Comparison of ENCODE assay signal across 28 cellular contexts in genomic region chr2:47566207-47566858, GRCh38. TPM values are rescaled to one million over a fixed set of nuclear protein-coding genes. Genes with fewer than 3 reads are reported as not detected.
"Had no signal": no experiment of that assay in that cellular context is flagged by ENCODE, and none has a peak within 500 bp of the region (broad histone marks: within the 10 kb centered on the region; RNA-seq: fewer than 3 reads in every experiment).

No MANE protein-coding gene starts in this region.

- H3K36me3 ChIP-seq: ascending aorta had no signal

- H3K9me3 ChIP-seq: ascending aorta, body of pancreas had no signal

- H3K36me3 Mint-ChIP-seq: activated CD8-positive, alpha-beta memory T cell treated with anti-CD3 and anti-CD28 coated beads, Interleukin-2, amount 10 ng/mL, durations not matched to agents 7 days and 5 days; WTC11 had no signal

- H3K4me3 ChIP-seq: ascending aorta, body of pancreas, PC-9 had no signal

- H3K4me3 Mint-ChIP-seq: activated CD4-positive, alpha-beta T cell treated with anti-CD3 and anti-CD28 coated beads, Interleukin-2, amount 10 ng/mL, durations not matched to agents 24 days and 14 days; activated CD8-positive, alpha-beta memory T cell treated with anti-CD3 and anti-CD28 coated beads, Interleukin-2, amount 10 ng/mL, durations not matched to agents 7 days and 5 days; activated naive CD8-positive, alpha-beta T cell treated with anti-CD3 and anti-CD28 coated beads, Interleukin-2, amount 50 U/mL, for 24 hours; activated T-cell treated with anti-CD3 and anti-CD28 coated beads, Interleukin-2, amount 50 U/mL, for 4 hours; central memory CD8-positive, alpha-beta T cell; T-helper 1 cell treated with Interleukin-12 subunit alpha and Interleukin-12 subunit beta and Interleukin-4 antibody, amounts not matched to agents 30 μg/mL and 1 μg/mL, for 36 hours; WTC11 had no signal

- ATAC-seq: activated CD8-positive, alpha-beta memory T cell treated with anti-CD3 and anti-CD28 coated beads, Interleukin-2, amount 10 ng/mL, durations not matched to agents 7 days and 5 days; activated naive CD4-positive, alpha-beta T cell treated with anti-CD3 and anti-CD28 coated beads, Interleukin-2, amount 50 U/mL, for 72 hours; activated naive CD8-positive, alpha-beta T cell treated with anti-CD3 and anti-CD28 coated beads, Interleukin-2, amount 50 U/mL, for 24 hours; activated T-cell treated with anti-CD3 and anti-CD28 coated beads, Interleukin-2, amount 50 U/mL, for 4 hours; body of pancreas; WTC11 had no signal

- H2AFZ ChIP-seq: PC-9 had no signal

- H3K27ac ChIP-seq: ascending aorta, body of pancreas, PC-9 had no signal

- H3K4me2 ChIP-seq: PC-9 had no signal

- H3K27ac Mint-ChIP-seq: activated CD4-positive, alpha-beta T cell treated with anti-CD3 and anti-CD28 coated beads, Interleukin-2, amount 10 ng/mL, durations not matched to agents 24 days and 14 days; activated CD8-positive, alpha-beta memory T cell treated with anti-CD3 and anti-CD28 coated beads, Interleukin-2, amount 10 ng/mL, durations not matched to agents 7 days and 5 days; activated naive CD4-positive, alpha-beta T cell treated with anti-CD3 and anti-CD28 coated beads, Interleukin-2, amount 50 U/mL, for 72 hours; activated naive CD8-positive, alpha-beta T cell treated with anti-CD3 and anti-CD28 coated beads, Interleukin-2, amount 50 U/mL, for 24 hours; T-helper 1 cell treated with Interleukin-12 subunit alpha and Interleukin-12 subunit beta and Interleukin-4 antibody, amounts not matched to agents 30 μg/mL and 1 μg/mL, for 36 hours; WTC11 had no signal

- H3K9me3 Mint-ChIP-seq: activated CD4-positive, alpha-beta T cell treated with anti-CD3 and anti-CD28 coated beads, Interleukin-2, amount 10 ng/mL, durations not matched to agents 24 days and 14 days; activated naive CD4-positive, alpha-beta T cell treated with anti-CD3 and anti-CD28 coated beads, Interleukin-2, amount 50 U/mL, for 72 hours; activated naive CD8-positive, alpha-beta T cell treated with anti-CD3 and anti-CD28 coated beads, Interleukin-2, amount 50 U/mL, for 24 hours; activated T-cell treated with anti-CD3 and anti-CD28 coated beads, Interleukin-2, amount 50 U/mL, for 4 hours; central memory CD8-positive, alpha-beta T cell; T-helper 1 cell treated with Interleukin-12 subunit alpha and Interleukin-12 subunit beta and Interleukin-4 antibody, amounts not matched to agents 30 μg/mL and 1 μg/mL, for 36 hours; WTC11 had no signal

- DNase-seq: activated CD4-positive, alpha-beta T cell treated with anti-CD3 and anti-CD28 coated beads, Interleukin-2, amount 10 ng/mL, durations not matched to agents 24 days and 14 days; activated CD4-positive, alpha-beta T cell treated with anti-CD3 and anti-CD28 coated beads, Interleukin-2, amount 50 U/mL, for 48 hours; activated CD4-positive, CD25-positive, alpha-beta regulatory T cell treated with anti-CD3 and anti-CD28 coated beads, Interleukin-2, amount 50 U/mL, for 72 hours; activated CD8-positive, alpha-beta memory T cell treated with anti-CD3 and anti-CD28 coated beads, Interleukin-2, amount 10 ng/mL, durations not matched to agents 7 days and 5 days; activated effector memory CD4-positive, alpha-beta T cell treated with anti-CD3 and anti-CD28 coated beads, Interleukin-2, amount 50 U/mL, for 16 hours; activated naive CD4-positive, alpha-beta T cell treated with Interleukin-2 at 50 U/mL for 16 hours; activated naive CD8-positive, alpha-beta T cell treated with anti-CD3 and anti-CD28 coated beads, Interleukin-2, amount 50 U/mL, for 24 hours; activated T-cell treated with anti-CD3 and anti-CD28 coated beads, Interleukin-2, amount 50 U/mL, for 4 hours; amniotic stem cell; body of pancreas; KBM-7; NCI-H1048; NCI-H146; NCI-H187 treated with DMSO at 0.1 percent for 48 hours; NCI-H2081 treated with DMSO at 0.1 percent for 48 hours; NCI-H446; NCI-H524 treated with DMSO at 0.1 percent for 48 hours; NCI-H748 treated with DMSO at 0.1 percent for 48 hours; PC-9; SHP77 treated with DMSO at 0.1 percent for 48 hours had no signal

RNA-seq across cellular contexts. Expression of gene KCNK12, which starts 4.5 kb away (rescaled TPM):
- total RNA-seq: ascending aorta, LHCN-M2, M059J, PC-9, SK-MEL-5 had no signal
